Comparison of ENCODE assay signal across 8 cellular contexts in genomic region chr2:68925298-68925885, GRCh38. TPM values are rescaled to one million over a fixed set of nuclear protein-coding genes. Genes with fewer than 3 reads are reported as not detected.
DNase-seq lines count a peak whose midpoint lies in the region; ATAC-seq and TF ChIP-seq lines count a peak whose summit lies in the region.

No MANE protein-coding gene starts in this region.

- H3K9ac ChIP-seq in PC-3 (ENCODE audit: low read length) = no peak overlapping the region

- no peak overlapping the region for H3K27ac ChIP-seq in PC-3 (ENCODE audit: low read length)

- H3F3A ChIP-seq in PC-3 (ENCODE audit: low read length, unreplicated experiment) = no peaks in the 10 kb centered on the region

- intact Hi-C loops in PC-3 (cut with micrococcal nuclease) = loop anchor here (1.0 to 5.0 kb wide), 4 partner anchors 88 to 458 kb away; partner anchors contain the start of genes APLF and FBXO48
- intact Hi-C loops in head of caudate nucleus (cut with DNase I) = loop anchor here (10.0 kb wide), 1 partner anchor 461 kb away; the partner anchor contains the start of genes APLF and FBXO48

- no peaks in the 10 kb centered on the region for H3K9me2 ChIP-seq in PC-3 (replicated peaks; ENCODE audit: low read length)

- no peaks in the 10 kb centered on the region for H4K20me1 ChIP-seq in PC-3 (ENCODE audit: low read length)

- BruUV-seq in PC-3 (replicated peaks; lab: Mats Ljungman, UMichigan) = no TSS peak

- H3K36me3 ChIP-seq in PC-3 (ENCODE audit: low read depth, low read length) = no peaks in the 10 kb centered on the region

- ATAC-seq in HG03571 (IDR thresholded peaks at IDR 0.05; ENCODE audit: unreplicated experiment) (peak; percentile 57), PC-3 (peak; percentile 84)

- POLR2A ChIA-PET in PC-3 (lab: Charles Lee; ENCODE audit: unreplicated experiment) = no interaction called here

- TF ChIP-seq CTCF in PC-3 (conservative IDR thresholded peaks at IDR 0.05; ENCODE audit: low read depth, low read length) = peak; percentile 93

- peak overlapping the region; percentile 47 for H2AFZ ChIP-seq in PC-3 (ENCODE audit: low read length)

- no peaks in the 10 kb centered on the region; the same call in 1 of the 2 replicates for H3K4me1 ChIP-seq in PC-3 (ENCODE audit: insufficient read depth, low read length)

- DNase-seq in NCI-H2081 (lab: John Stamatoyannopoulos, UW) (peak; percentile 7 to 31), NCI-H2081 treated with DMSO at 0.1 percent for 48 hours (lab: John Stamatoyannopoulos, UW) (no peak), PC-3 (peak; percentile 81), head of caudate nucleus (peak in 22 of 42 donors; percentile 14 to 73 (median 50)), putamen (ENCODE audit: low spot score) (peak; percentile 17), amniotic stem cell (lab: John Stamatoyannopoulos, UW) (no peak)
- peak; percentile 77 for DNase-seq in activated effector memory CD4-positive, alpha-beta T cell treated with anti-CD3 and anti-CD28 coated beads, Interleukin-2, amount 50 U/mL, for 16 hours

- H3K79me2 ChIP-seq in PC-3 (ENCODE audit: low read length) = no peaks in the 10 kb centered on the region

- H3K4me3 ChIP-seq in PC-3 (ENCODE audit: low read length) = no peak overlapping the region

- CTCF ChIA-PET in PC-3 (lab: Charles Lee) = interaction anchor here (0.5 to 2.2 kb wide), 8 partner anchors 11 to 463 kb away, joined by 3 to 23 read pairs (median 4); no protein-coding TSS in a partner anchor

- H3K4me2 ChIP-seq in PC-3 (ENCODE audit: low read length) = 0 out of 2 replicates have a peak overlapping the region, but pooled peaks have one; percentile 37

- no peaks in the 10 kb centered on the region for H3K9me3 ChIP-seq in PC-3 (ENCODE audit: low read length)

- H3K27me3 ChIP-seq in PC-3 (ENCODE audit: low read length) = no peaks in the 10 kb centered on the region

RNA-seq across cellular contexts. Expression of gene GKN2, which starts 27.3 kb away (rescaled TPM):
- 0.58 TPM in 1 of 2 replicates, not detected in the other for total RNA-seq in PC-3 (2014; rRNA removed)

RNA-seq across cellular contexts. Expression of gene GKN1, which starts 49.0 kb away (rescaled TPM):
- total RNA-seq in PC-3 (2014; rRNA removed) = not detected in 2 replicates

RNA-seq across cellular contexts. Expression of gene BMP10, which starts 54.2 kb away (rescaled TPM):
- not detected in 2 replicates for total RNA-seq in PC-3 (2014; rRNA removed)

Comparison
In these comparisons a context has a peak if more than half of its experiments do, and no peak if none do; other contexts are left out.
1. DNase-seq: peak in NCI-H2081 (2 of 2), PC-3 (single experiment), activated effector memory CD4-positive, alpha-beta T cell treated with anti-CD3 and anti-CD28 coated beads, Interleukin-2, amount 50 U/mL, for 16 hours (single experiment), head of caudate nucleus (22 of 42) and putamen (single experiment); none in NCI-H2081 treated with DMSO at 0.1 percent for 48 hours (single experiment) and amniotic stem cell (single experiment).